22 cellular contexts compared by ENCODE assay signal in genomic region chr12:69838086-69838440, GRCh38. TPM values are rescaled to one million over a fixed set of nuclear protein-coding genes. Genes with fewer than 3 reads are reported as not detected.
DNase-seq lines count a peak whose midpoint lies in the region; ATAC-seq and TF ChIP-seq lines count a peak whose summit lies in the region.
"Had no signal": no experiment of that assay in that cellular context is flagged by ENCODE, and none has a peak within 500 bp of the region (broad histone marks: within the 10 kb centered on the region; RNA-seq: fewer than 3 reads in every experiment).

No MANE protein-coding gene starts in this region.

- H3K4me1 ChIP-seq in naive thymus-derived CD4-positive, alpha-beta T cell (ENCODE audit: control insufficient read depth in 2 of 2, insufficient read depth in 2 of 2, low read length in 2 of 2): no peaks in the 10 kb centered on the region
- H3K4me1 ChIP-seq: SJCRH30 had no signal

- no peaks in the 10 kb centered on the region for H3K36me3 Mint-ChIP-seq in nephron (ENCODE audit: low read depth)
- H3K36me3 Mint-ChIP-seq in naive thymus-derived CD4-positive, alpha-beta T cell: no peaks in the 10 kb centered on the region
- H3K36me3 Mint-ChIP-seq: CD4-positive, alpha-beta memory T cell had no signal

- peak overlapping the region in 2 of 3 experiments; percentile 63 to 67 for H3K27ac Mint-ChIP-seq in nephron
- no peak overlapping the region for H3K27ac Mint-ChIP-seq in naive thymus-derived CD4-positive, alpha-beta T cell
- H3K27ac Mint-ChIP-seq: CD4-positive, alpha-beta memory T cell; H9 had no signal

- no peaks in the 10 kb centered on the region for H3K9me3 ChIP-seq in naive thymus-derived CD4-positive, alpha-beta T cell (ENCODE audit: control insufficient read depth in 2 of 3, low read length in 3 of 3)
- H3K9me3 ChIP-seq: BLaER1 treated with 17β-estradiol and CSF1 and Interleukin-3, amounts not matched to agents 10 nM and 100 nM; Caco-2; SJCRH30 had no signal

- H3K4me1 Mint-ChIP-seq in nephron: peaks cover 16% of the 10 kb centered on the region
- H3K4me1 Mint-ChIP-seq in naive thymus-derived CD4-positive, alpha-beta T cell: no peaks in the 10 kb centered on the region
- H3K4me1 Mint-ChIP-seq: CD4-positive, alpha-beta memory T cell had no signal

- H3K27ac ChIP-seq in VCaP: peak overlapping the region; percentile 93
- H3K27ac ChIP-seq in naive thymus-derived CD4-positive, alpha-beta T cell (ENCODE audit: low read depth, low read length): no peak overlapping the region
- H3K27ac ChIP-seq: BLaER1 treated with 17β-estradiol and CSF1 and Interleukin-3, amounts not matched to agents 10 nM and 100 nM; SJCRH30 had no signal

- intact Hi-C loops in naive thymus-derived CD4-positive, alpha-beta T cell (cut with micrococcal nuclease): no loop called here

- no peak overlapping the region for H3K4me3 ChIP-seq in naive thymus-derived CD4-positive, alpha-beta T cell (ENCODE audit: low read length)
- H3K4me3 ChIP-seq: BLaER1 treated with 17β-estradiol and CSF1 and Interleukin-3, amounts not matched to agents 10 nM and 100 nM; SJCRH30 had no signal

- no peaks in the 10 kb centered on the region for H3K36me3 ChIP-seq in naive thymus-derived CD4-positive, alpha-beta T cell (ENCODE audit: control insufficient read depth in 2 of 3, insufficient read depth in 3 of 3, low read length in 3 of 3)
- H3K36me3 ChIP-seq: BLaER1 treated with 17β-estradiol and CSF1 and Interleukin-3, amounts not matched to agents 10 nM and 100 nM; SJCRH30 had no signal

- no peaks in the 10 kb centered on the region for H3K9me3 Mint-ChIP-seq in nephron
- H3K9me3 Mint-ChIP-seq in naive thymus-derived CD4-positive, alpha-beta T cell: no peaks in the 10 kb centered on the region
- H3K9me3 Mint-ChIP-seq: CD4-positive, alpha-beta memory T cell; H9 had no signal

- CTCF ChIA-PET in naive thymus-derived CD4-positive, alpha-beta T cell (lab: Charles Lee): no interaction called here

- DNase-seq in kidney tubule cell (ENCODE audit: low spot score) (peak; percentile 74), pons (ENCODE audit: low spot score) (no peak), DMS153 (lab: John Stamatoyannopoulos, UW) (no peak)
- DNase-seq in naive thymus-derived CD4-positive, alpha-beta T cell: no peak
- DNase-seq: Caco-2; CD4-positive, alpha-beta memory T cell; H9; KG1; NCI-H1105 treated with DMSO at 0.1 percent for 48 hours; NCI-H2081; NCI-H2171; NCI-H345; NCI-H524; NCI-H774; NK-92 treated with Interleukin-12 subunit alpha and Interleukin-12 subunit beta, amount 100 ng/mL, for 24 hours; SJCRH30 had no signal

- no peaks in the 10 kb centered on the region for H3K27me3 ChIP-seq in naive thymus-derived CD4-positive, alpha-beta T cell (ENCODE audit: control insufficient read depth in 2 of 2, insufficient read depth in 2 of 2, low read length in 2 of 2)
- H3K27me3 ChIP-seq: BLaER1 treated with 17β-estradiol and CSF1 and Interleukin-3, amounts not matched to agents 10 nM and 100 nM; SJCRH30 had no signal

- TF ChIP-seq CTCF in VCaP (conservative IDR thresholded peaks at IDR 0.05) (no peak), nephron (IDR thresholded peaks at IDR 0.05; ENCODE audit: unreplicated experiment in 3 of 3) (no peak)

- no peak for ATAC-seq in HG02571 (IDR thresholded peaks at IDR 0.05; ENCODE audit: unreplicated experiment)
- ATAC-seq in naive thymus-derived CD4-positive, alpha-beta T cell: no peak
- ATAC-seq: Panc1 had no signal

- no peak overlapping the region for H3K4me3 Mint-ChIP-seq in nephron
- H3K4me3 Mint-ChIP-seq in naive thymus-derived CD4-positive, alpha-beta T cell: no peak overlapping the region
- H3K4me3 Mint-ChIP-seq: CD4-positive, alpha-beta memory T cell; H9 had no signal

- H3K27me3 Mint-ChIP-seq in nephron (ENCODE audit: low read depth): no peaks in the 10 kb centered on the region
- H3K27me3 Mint-ChIP-seq in naive thymus-derived CD4-positive, alpha-beta T cell: peaks cover 1 to 14% (median 8%) of the 10 kb centered on the region in 5 donors

- POLR2A ChIA-PET in naive thymus-derived CD4-positive, alpha-beta T cell (lab: Charles Lee): no interaction called here

RNA-seq across cellular contexts. Expression of gene MYRFL, which starts 13.0 kb away (rescaled TPM):
- under 1 TPM in 1 of 5 experiments, not detected in 4; 0.24 TPM for total RNA-seq in naive thymus-derived CD4-positive, alpha-beta T cell
- not detected for polyA plus RNA-seq in naive thymus-derived CD4-positive, alpha-beta T cell
- total RNA-seq: CD4-positive, alpha-beta memory T cell; G401; SJCRH30 had no signal
- polyA plus RNA-seq: CD4-positive, alpha-beta memory T cell had no signal

Comparison
In these comparisons a context has a peak if more than half of its experiments do, and no peak if none do; other contexts are left out.
1. H3K27ac Mint-ChIP-seq: peak in nephron (2 of 3); none in naive thymus-derived CD4-positive, alpha-beta T cell (0 of 9).